Comparison of ENCODE assay signal across 8 cellular contexts in the genomic region with DNA sequence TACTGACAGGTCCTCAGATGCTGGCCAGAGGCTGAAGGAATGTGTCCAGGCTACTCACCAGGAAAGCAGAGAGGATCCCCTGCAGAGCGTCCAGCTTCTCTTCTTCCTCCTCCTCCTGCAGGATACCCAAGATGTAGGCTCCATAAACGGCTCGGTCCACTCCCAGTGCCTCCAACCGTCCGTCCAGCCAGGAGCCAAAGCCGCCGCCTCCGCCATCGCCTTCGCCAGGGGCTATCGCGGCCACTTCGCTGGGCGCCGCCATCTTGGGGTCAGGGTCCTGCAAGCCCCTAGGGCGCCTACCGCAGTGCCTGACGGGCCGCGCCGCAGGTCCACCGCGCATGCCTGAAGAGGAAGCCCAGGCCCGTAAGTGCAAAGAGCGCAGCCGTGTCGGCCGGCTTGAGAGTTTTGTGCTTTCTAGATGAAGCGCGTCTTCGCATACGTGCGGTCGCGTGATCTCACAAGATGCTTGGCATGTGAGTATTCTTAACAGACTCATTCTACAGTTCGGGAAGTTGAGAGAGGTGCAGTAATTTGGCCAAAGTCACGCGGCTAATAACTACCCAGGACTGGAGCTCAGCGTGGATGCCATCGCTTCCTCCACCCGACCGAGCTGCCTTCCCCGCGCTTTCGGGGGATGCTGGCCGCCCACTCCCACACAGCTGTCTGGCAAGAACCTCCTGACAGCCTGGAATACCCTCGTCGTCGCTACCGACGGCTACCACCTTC. TPM values are rescaled to one million over a fixed set of nuclear protein-coding genes. Genes with fewer than 3 reads are reported as not detected.
DNase-seq lines count a peak whose midpoint lies in the region; ATAC-seq and TF ChIP-seq lines count a peak whose summit lies in the region.

A gene with protein sequence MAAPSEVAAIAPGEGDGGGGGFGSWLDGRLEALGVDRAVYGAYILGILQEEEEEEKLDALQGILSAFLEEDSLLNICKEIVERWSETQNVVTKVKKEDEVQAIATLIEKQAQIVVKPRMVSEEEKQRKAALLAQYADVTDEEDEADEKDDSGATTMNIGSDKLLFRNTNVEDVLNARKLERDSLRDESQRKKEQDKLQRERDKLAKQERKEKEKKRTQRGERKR (minus strand): TSS at position 285 of the 726 bp plus-strand sequence. CDS start 23 bp downstream, at position 262.

- DNase-seq in EL: peak; percentile 97
- peak; percentile 91 for DNase-seq in HCEC 1CT
- peak; percentile 90 for DNase-seq in MV-4-11 (lab: John Stamatoyannopoulos, UW)
- peak; percentile 93 for DNase-seq in SK-N-DZ (ENCODE audit: low spot score)
- peak; percentile 94 for DNase-seq in activated naive CD4-positive, alpha-beta T cell treated with Interleukin-2 at 50 U/mL for 16 hours
- DNase-seq in non-pigmented ciliary epithelial cell (ENCODE audit: low read depth): peak; percentile 64
- peak in 48 of 49 donors; percentile 32 to 90 (median 79) for DNase-seq in substantia nigra (lab: John Stamatoyannopoulos, UW)

- TF ChIP-seq EP300 in gastroesophageal sphincter (IDR thresholded peaks at IDR 0.05): no peak

- peaks cover 0 to 11% of the 10 kb centered on the region in 2 donors for H3K36me3 ChIP-seq in gastroesophageal sphincter

- H3K9me3 ChIP-seq in gastroesophageal sphincter: no peaks in the 10 kb centered on the region

- ATAC-seq in gastroesophageal sphincter: peak; percentile 96

- TF ChIP-seq CTCF in gastroesophageal sphincter (IDR thresholded peaks at IDR 0.05): no peak

- 0% methylated on average over 6 of the region's 51 CpGs; no CpG with 5 or more reads in 1 of the 2 donors for WGBS in gastroesophageal sphincter (ENCODE audit: low coverage in 1 of 2), 2 donors

- H3K27me3 ChIP-seq in gastroesophageal sphincter: no peaks in the 10 kb centered on the region

- H3K4me3 ChIP-seq in gastroesophageal sphincter: peak within 1 kb of the TSS; percentile 59 to 75

- H3K27ac ChIP-seq in gastroesophageal sphincter (peak within 1 kb of the TSS; percentile 83 to 91 (median 86)), substantia nigra (ENCODE audit: low read depth, low read length, poor library complexity, severe bottlenecking) (peak within 1 kb of the TSS; percentile 91)

- TF ChIP-seq POLR2A in gastroesophageal sphincter (IDR thresholded peaks at IDR 0.05): peak; percentile 24 to 44

- peaks cover 0 to 24% (median 7%) of the 10 kb centered on the region in 3 donors for H3K4me1 ChIP-seq in gastroesophageal sphincter

RNA-seq across cellular contexts. Expression of the gene that starts here (rescaled TPM):
- polyA plus RNA-seq in SK-N-DZ (2014; cell fraction: cytosol; rRNA removed): 42.5 and 45.9 TPM in 2 replicates
- 29.3 and 33.2 TPM in 2 replicates for polyA plus RNA-seq in SK-N-DZ (2014; cell fraction: nucleus; rRNA removed)
- 10 to 100 TPM; 16.7 to 21.0 (median 18.6) TPM for total RNA-seq in gastroesophageal sphincter

Comparison
In these comparisons a context has a peak if more than half of its experiments do, and no peak if none do; other contexts are left out.
1. Peak in every context shown above with its lines: DNase-seq, ATAC-seq, H3K4me3 ChIP-seq and H3K27ac ChIP-seq.